Comparison of ENCODE assay signal across 12 cellular contexts in genomic region chr2:62178741-62179271, GRCh38. TPM values are rescaled to one million over a fixed set of nuclear protein-coding genes. Genes with fewer than 3 reads are reported as not detected.
DNase-seq lines count a peak whose midpoint lies in the region; ATAC-seq and TF ChIP-seq lines count a peak whose summit lies in the region.
"Had no signal": no experiment of that assay in that cellular context is flagged by ENCODE, and none has a peak within 500 bp of the region (broad histone marks: within the 10 kb centered on the region; RNA-seq: fewer than 3 reads in every experiment).

No MANE protein-coding gene starts in this region.

- H3K4me1 ChIP-seq in OCI-LY1 (ENCODE audit: insufficient read depth, low read length, severe bottlenecking): peaks cover 74% of the 10 kb centered on the region
- peaks cover 0 to 6% (median 0%) of the 10 kb centered on the region in 3 donors for H3K4me1 ChIP-seq in gastroesophageal sphincter

- H3K9ac ChIP-seq in OCI-LY1 (ENCODE audit: low read length): no peak overlapping the region

- H3K9me3 ChIP-seq in OCI-LY1 (ENCODE audit: low read length) (no peaks in the 10 kb centered on the region), gastroesophageal sphincter (no peaks in the 10 kb centered on the region)

- peak; percentile 31 for DNase-seq in AG08396 (ENCODE audit: low spot score)
- DNase-seq in GM10266 (ENCODE audit: extremely low spot score): no peak
- DNase-seq in activated CD8-positive, alpha-beta memory T cell treated with anti-CD3 and anti-CD28 coated beads, Interleukin-2, amount 50 U/mL, for 48 hours: no peak
- no peak for DNase-seq in islet precursor cell
- DNase-seq in SK-N-DZ (ENCODE audit: low spot score): no peak
- DNase-seq: activated naive CD8-positive, alpha-beta T cell treated with anti-CD3 and anti-CD28 coated beads, Interleukin-2, amount 10 ng/mL, durations not matched to agents 7 days and 5 days; dermis blood vessel endothelial cell; KG1; NCI-H2081 had no signal

- H3K27me3 ChIP-seq in OCI-LY1 (ENCODE audit: insufficient read depth, low read length) (no peaks in the 10 kb centered on the region), gastroesophageal sphincter (no peaks in the 10 kb centered on the region)

- peak overlapping the region in 2 of 3 experiments; percentile 62 to 79 for H3K27ac Mint-ChIP-seq in nephron
- H3K27ac Mint-ChIP-seq: activated naive CD8-positive, alpha-beta T cell treated with anti-CD3 and anti-CD28 coated beads, Interleukin-2, amount 10 ng/mL, durations not matched to agents 7 days and 5 days had no signal

- TF ChIP-seq CTCF in OCI-LY1 (IDR thresholded peaks at IDR 0.05; ENCODE audit: low read length) (no peak), gastroesophageal sphincter (IDR thresholded peaks at IDR 0.05) (no peak), nephron (IDR thresholded peaks at IDR 0.05; ENCODE audit: unreplicated experiment in 3 of 3) (no peak), GM10266 (IDR thresholded peaks at IDR 0.05; ENCODE audit: control insufficient read depth, insufficient read depth, low read depth, missing control alignments) (no peak)

- WGBS in gastroesophageal sphincter (ENCODE audit: low coverage in 1 of 2), 2 donors: 25 to 64% methylated on average over 2 to 3 of the region's 5 CpGs

- H3K4me1 Mint-ChIP-seq in nephron: peaks cover 15% of the 10 kb centered on the region

- H3K4me3 Mint-ChIP-seq in nephron: no peak overlapping the region
- H3K4me3 Mint-ChIP-seq: activated naive CD8-positive, alpha-beta T cell treated with anti-CD3 and anti-CD28 coated beads, Interleukin-2, amount 10 ng/mL, durations not matched to agents 7 days and 5 days had no signal

- no peaks in the 10 kb centered on the region for H3K79me2 ChIP-seq in OCI-LY1 (ENCODE audit: insufficient read depth, low read length)

- no peaks in the 10 kb centered on the region for H3K9me2 ChIP-seq in OCI-LY1 (ENCODE audit: low read depth, low read length)

- no peaks in the 10 kb centered on the region for H3K36me3 Mint-ChIP-seq in nephron (ENCODE audit: low read depth)

- H3K36me3 ChIP-seq in OCI-LY1 (ENCODE audit: insufficient read depth, low read length) (no peaks in the 10 kb centered on the region), gastroesophageal sphincter (no peaks in the 10 kb centered on the region)

- peak; percentile 57 for ATAC-seq in gastroesophageal sphincter

- H3K9me3 Mint-ChIP-seq in nephron: no peaks in the 10 kb centered on the region
- H3K9me3 Mint-ChIP-seq: activated naive CD8-positive, alpha-beta T cell treated with anti-CD3 and anti-CD28 coated beads, Interleukin-2, amount 10 ng/mL, durations not matched to agents 7 days and 5 days had no signal

- TF ChIP-seq POLR2A in gastroesophageal sphincter (IDR thresholded peaks at IDR 0.05): no peak

- H3K4me3 ChIP-seq in OCI-LY1 (ENCODE audit: low read depth, low read length, poor library complexity, severe bottlenecking) (no peak overlapping the region), gastroesophageal sphincter (no peak overlapping the region)

- no peak for TF ChIP-seq EP300 in gastroesophageal sphincter (IDR thresholded peaks at IDR 0.05)

- H3K27ac ChIP-seq in OCI-LY1 (ENCODE audit: low read depth, low read length, poor library complexity, severe bottlenecking): peak overlapping the region; percentile 100
- no peak overlapping the region for H3K27ac ChIP-seq in gastroesophageal sphincter

- H3K4me2 ChIP-seq in OCI-LY1 (ENCODE audit: low read length): no peak overlapping the region

- H2AFZ ChIP-seq in OCI-LY1 (ENCODE audit: low read length): no peak overlapping the region

- H3K27me3 Mint-ChIP-seq in nephron (ENCODE audit: low read depth): peaks cover 3% of the 10 kb centered on the region
- H3K27me3 Mint-ChIP-seq: activated naive CD8-positive, alpha-beta T cell treated with anti-CD3 and anti-CD28 coated beads, Interleukin-2, amount 10 ng/mL, durations not matched to agents 7 days and 5 days had no signal

- peaks cover 12% of the 10 kb centered on the region for H3F3A ChIP-seq in OCI-LY1 (ENCODE audit: insufficient read depth, low read length)

- no peaks in the 10 kb centered on the region for H4K20me1 ChIP-seq in OCI-LY1 (ENCODE audit: insufficient read depth, low read length)

RNA-seq across cellular contexts. Expression of gene B3GNT2, which starts 17.1 kb away (rescaled TPM):
- 10 to 100 TPM; 10.5 to 24.7 (median 14.1) TPM for total RNA-seq in gastroesophageal sphincter
- 13.4 and 16.1 TPM in 2 replicates for polyA plus RNA-seq in SK-N-DZ (2014; cell fraction: cytosol; rRNA removed)
- 8.7 and 9.9 TPM in 2 replicates for polyA plus RNA-seq in SK-N-DZ (2014; cell fraction: nucleus; rRNA removed)
